Comparison of ENCODE assay signal across 22 cellular contexts in the genomic region with DNA sequence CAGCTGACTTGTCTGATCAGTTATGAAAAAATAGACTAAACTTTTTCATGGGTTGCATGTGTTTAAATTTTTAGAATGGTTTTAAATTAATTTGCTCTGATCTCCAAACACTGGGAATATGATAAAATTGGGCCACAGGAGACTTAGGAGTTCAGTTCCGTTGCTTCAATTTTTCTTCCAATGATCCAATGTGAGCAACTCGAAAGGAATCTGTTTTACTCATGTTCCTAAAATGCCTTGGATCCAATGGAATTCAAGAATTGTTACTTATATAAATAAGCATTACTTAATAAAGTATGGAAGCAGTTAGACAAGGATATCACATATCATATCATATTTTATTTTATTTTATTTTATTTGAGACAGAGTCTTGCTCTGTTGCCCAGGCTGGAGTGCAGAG. TPM values are rescaled to one million over a fixed set of nuclear protein-coding genes. Genes with fewer than 3 reads are reported as not detected.
DNase-seq lines count a peak whose midpoint lies in the region; FAIRE-seq lines count a peak whose summit lies in the region.
"Had no signal": no experiment of that assay in that cellular context is flagged by ENCODE, and none has a peak within 500 bp of the region (broad histone marks: within the 10 kb centered on the region; RNA-seq: fewer than 3 reads in every experiment).

No MANE protein-coding gene starts in this region.

- no peak for FAIRE-seq in urothelium cell line (lab: Jason Lieb, UNC)
- FAIRE-seq: small intestine had no signal

- intact Hi-C loops in head of caudate nucleus (cut with DNase I): no loop called here

- DNase-seq in GM04503 (ENCODE audit: low read depth): peak; percentile 18
- peak; percentile 11 for DNase-seq in RPMI7951 (ENCODE audit: low read depth)
- DNase-seq in fibroblast of gingiva (ENCODE audit: low read depth): peak; percentile 77
- DNase-seq in urothelium cell line (ENCODE audit: low spot score): peak; percentile 30
- no peak for DNase-seq in MV-4-11 (lab: John Stamatoyannopoulos, UW)
- no peak for DNase-seq in activated naive CD4-positive, alpha-beta T cell treated with Interleukin-2 at 50 U/mL for 16 hours
- DNase-seq in head of caudate nucleus: no peak
- DNase-seq: activated B cell treated with CpG ODN at 0.5 μM for 24 hours; activated CD4-positive, alpha-beta memory T cell treated with anti-CD3 and anti-CD28 coated beads, Interleukin-2, amount 10 ng/mL, durations not matched to agents 7 days and 5 days; activated T-cell treated with anti-CD3 and anti-CD28 coated beads, Interleukin-2, amount 50 U/mL, for 72 hours; KBM-7; NCI-H1092; NCI-H2081 treated with DMSO at 0.1 percent for 48 hours; NCI-H69; OCI-M1; SIG-M5; small intestine; stimulated activated CD8-positive, alpha-beta memory T cell treated with anti-CD3 and anti-CD28 coated beads, Interleukin-4, amount 100 ng/mL, for 48 hours; T-helper 17 cell had no signal

RNA-seq across cellular contexts. Expression of gene NACA2, which starts 56.0 kb away (rescaled TPM):
- total RNA-seq in RPMI7951 (2014; rRNA removed; shearing (Covaris generic)): not detected in 2 replicates
- total RNA-seq: activated B cell treated with CpG ODN at 0.5 μM for 24 hours; activated CD4-positive, alpha-beta memory T cell treated with anti-CD3 and anti-CD28 coated beads, Interleukin-2, amount 10 ng/mL, durations not matched to agents 7 days and 5 days; activated T-cell treated with anti-CD3 and anti-CD28 coated beads, Interleukin-2, amount 50 U/mL, for 72 hours; cardiac septum; mesenteric fat pad; progenitor cell of endocrine pancreas; T-helper 17 cell had no signal

Comparison
In these comparisons a context has a peak if more than half of its experiments do, and no peak if none do; other contexts are left out.
1. DNase-seq: peak in GM04503 (single experiment), RPMI7951 (single experiment), fibroblast of gingiva (single experiment) and urothelium cell line (single experiment); none in MV-4-11 (single experiment), activated naive CD4-positive, alpha-beta T cell treated with Interleukin-2 at 50 U/mL for 16 hours (single experiment) and head of caudate nucleus (0 of 42).